Comparison of ENCODE assay signal across 1 cellular context in genomic region chr5:177303121-177303924, GRCh38.
TF ChIP-seq lines count a peak whose summit lies in the region.

Gene PRELID1, plus strand, starts transcription at chr5:177303799. Its CDS starts 187 bp downstream, at chr5:177303986.
Gene RAB24, minus strand, starts transcription at chr5:177303719. Its CDS starts 431 bp downstream, at chr5:177303288.

TF ChIP-seq in A549, 52 proteins besides CTCF, POLR2A, EP300 and RAD21 (continued from another document):
- TF ChIP-seq KDM1A (IDR thresholded peaks at IDR 0.05; ENCODE audit: low read depth) (no peak), RFX5 (IDR thresholded peaks at IDR 0.05) (no peak), TFCP2L1 (CRISPR knock-in tag; IDR thresholded peaks at IDR 0.05) (0 out of 2 replicates have a peak, but pooled peaks have one; percentile 47), BHLHE40 (IDR thresholded peaks at IDR 0.05; ENCODE audit: low read depth, low read length) (no peak), REST (IDR thresholded peaks at IDR 0.05) (0 out of 2 replicates have a peak, but pooled peaks have one; percentile 25), PBX3 (IDR thresholded peaks at IDR 0.05) (no peak), RARB (CRISPR knock-in tag; IDR thresholded peaks at IDR 0.05) (no peak)
